4 cellular contexts compared by ENCODE assay signal in genomic region chr17:20465535-20465934, GRCh38. TPM values are rescaled to one million over a fixed set of nuclear protein-coding genes. Genes with fewer than 3 reads are reported as not detected.
"Had no signal": no experiment of that assay in that cellular context is flagged by ENCODE, and none has a peak within 500 bp of the region (broad histone marks: within the 10 kb centered on the region; RNA-seq: fewer than 3 reads in every experiment).

No MANE protein-coding gene starts in this region.

RNA-seq across cellular contexts. Expression of gene LGALS9B, which starts 1.8 kb away (rescaled TPM):
- total RNA-seq: HepG2, HT1080, IMR-90, SJSA1 had no signal
- polyA plus RNA-seq: HepG2, IMR-90 had no signal
